In the genomic region with DNA sequence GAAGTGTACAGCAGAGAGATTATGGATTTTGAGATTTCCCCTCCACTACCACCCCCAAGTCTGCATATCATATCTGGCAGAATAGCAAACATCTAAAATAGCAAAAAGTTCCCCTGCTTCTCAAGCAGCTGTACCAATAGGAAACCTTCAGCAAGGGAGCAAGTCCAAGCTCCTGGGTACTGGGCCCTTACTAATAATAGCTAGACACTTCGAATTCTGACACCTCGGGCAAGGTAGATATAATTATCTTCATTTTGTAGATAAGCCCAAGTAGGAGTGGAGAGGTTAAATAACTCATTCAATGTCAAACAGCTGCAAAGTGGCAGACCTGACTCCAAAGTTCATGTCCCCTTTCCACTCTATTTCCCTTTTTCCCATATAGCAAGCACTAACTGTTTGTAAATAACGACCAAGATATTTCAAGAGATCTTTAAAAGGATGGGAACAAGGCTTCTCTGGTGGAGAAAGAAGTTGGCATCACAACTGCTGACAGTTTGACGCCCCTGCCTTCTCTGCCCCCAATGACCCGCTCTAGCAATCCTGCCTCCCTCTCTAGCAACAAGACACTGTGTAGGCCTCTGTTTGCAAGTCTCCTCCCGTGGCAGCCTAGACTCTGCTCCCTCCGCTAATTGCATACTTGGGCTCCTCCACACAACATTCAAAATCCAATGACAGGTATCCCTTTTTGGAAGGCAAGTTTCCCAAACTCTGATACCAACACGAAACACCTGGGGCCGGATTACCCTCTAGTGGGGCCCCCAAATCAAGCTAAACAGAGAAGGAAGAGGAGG, we compare ENCODE assay signal across 8 cellular contexts. TPM values are rescaled to one million over a fixed set of nuclear protein-coding genes. Genes with fewer than 3 reads are reported as not detected.
DNase-seq lines count a peak whose midpoint lies in the region; ATAC-seq and TF ChIP-seq lines count a peak whose summit lies in the region.

No MANE protein-coding gene starts in this region.

- DNase-seq in NCI-H146 (lab: John Stamatoyannopoulos, UW) (peak; percentile 21), NCI-H146 treated with DMSO at 0.1 percent for 48 hours (lab: John Stamatoyannopoulos, UW; ENCODE audit: unreplicated experiment) (no peak), WTC11 (ENCODE audit: low spot score) (no peak), cardiac muscle cell (ENCODE audit: low read depth in 1 of 2, low spot score in 1 of 2) (peak in 1 of 2 donors; percentile 52), sciatic nerve (ENCODE audit: low spot score) (no peak), middle frontal gyrus (ENCODE audit: extremely low spot score, low spot score) (no peak)
- DNase-seq in activated effector memory CD4-positive, alpha-beta T cell treated with Interleukin-2 at 50 U/mL for 16 hours = no peak

- H3K9me3 ChIP-seq in cardiac muscle cell (ENCODE audit: low read depth) = no peaks in the 10 kb centered on the region

- peaks cover 13% of the 10 kb centered on the region for H3K36me3 Mint-ChIP-seq in WTC11

- H3K27ac Mint-ChIP-seq in WTC11 = peak overlapping the region; percentile 96

- no peaks in the 10 kb centered on the region for H3K36me3 ChIP-seq in cardiac muscle cell

- peaks cover 19% of the 10 kb centered on the region for H3K4me1 Mint-ChIP-seq in WTC11

- POLR2A ChIA-PET in WTC11 (lab: Charles Lee) = interaction anchor here (0.9 to 1.5 kb wide), 5 partner anchors 15 to 59 kb away, joined by 3 to 7 read pairs (median 6); partner anchors contain the start of genes ADAR and CHRNB2

- H3K9me3 Mint-ChIP-seq in WTC11 = peaks cover 21% of the 10 kb centered on the region

- CTCF ChIA-PET in WTC11 (lab: Charles Lee) = interaction anchor here (0.6 to 2.6 kb wide), 5 partner anchors 17 to 351 kb away, joined by 3 to 6 read pairs (median 4); no protein-coding TSS in a partner anchor

- peak overlapping the region; percentile 92 for H3K27ac ChIP-seq in cardiac muscle cell

- no peaks in the 10 kb centered on the region for H3K27me3 ChIP-seq in cardiac muscle cell

- TF ChIP-seq CTCF in WTC11 (IDR thresholded peaks at IDR 0.05) = no peak
- no peak for TF ChIP-seq CTCF in cardiac muscle cell (IDR thresholded peaks at IDR 0.05; ENCODE audit: low read depth, low read length)

- ATAC-seq in HG03439 (IDR thresholded peaks at IDR 0.05; ENCODE audit: unreplicated experiment) (peak; percentile 30), WTC11 (peak; percentile 38), sciatic nerve (peak; percentile 66)

- H3K4me1 ChIP-seq in cardiac muscle cell (ENCODE audit: low read depth) = peaks cover 19% of the 10 kb centered on the region

- H3K4me3 ChIP-seq in cardiac muscle cell = peak overlapping the region; percentile 75

- H3K27me3 Mint-ChIP-seq in WTC11 (ENCODE audit: low read depth) = no peaks in the 10 kb centered on the region

- H3K4me3 Mint-ChIP-seq in WTC11 = peak overlapping the region; percentile 95

- intact Hi-C loops in sciatic nerve (cut with DNase I) = no loop called here

TF ChIP-seq in WTC11, 78 proteins besides CTCF, POLR2A, EP300 and RAD21:
- TF ChIP-seq GABPB1 (CRISPR knock-in tag; IDR thresholded peaks at IDR 0.05) (peak; percentile 85; the same call in 1 of the 2 replicates), SMAD4 (CRISPR knock-in tag; IDR thresholded peaks at IDR 0.05) (no peak), ZNF317 (CRISPR knock-in tag; IDR thresholded peaks at IDR 0.05; ENCODE audit: borderline replicate concordance, low read depth) (no peak), TEAD4 (CRISPR knock-in tag; IDR thresholded peaks at IDR 0.05) (no peak), ZNF138 (CRISPR knock-in tag; conservative IDR thresholded peaks at IDR 0.05) (no peak)

RNA-seq across cellular contexts. Expression of gene ADAR, which starts 18.7 kb away (rescaled TPM):
- total RNA-seq in WTC11 (2021) (208 to 221 TPM (median 215 TPM) in 3 replicates), cardiac muscle cell (63.7 and 74.3 TPM in 2 replicates), sciatic nerve (139 TPM)
- 47.5 and 64.3 TPM in 2 replicates for polyA plus RNA-seq in cardiac muscle cell

RNA-seq across cellular contexts. Expression of gene CHRNB2, which starts 59.1 kb away (rescaled TPM):
- total RNA-seq in WTC11 (2021) (1.6 to 1.7 TPM (median 1.7 TPM) in 3 replicates), cardiac muscle cell (0.12 and 0.46 TPM in 2 replicates), sciatic nerve (0.18 TPM)
- not detected in 2 replicates for polyA plus RNA-seq in cardiac muscle cell
